Comparison of ENCODE assay signal across 1 cellular context in genomic region chr1:201170533-201171062, GRCh38.
TF ChIP-seq lines count a peak whose summit lies in the region.

No MANE protein-coding gene starts in this region.

TF ChIP-seq in HEK293, 187 proteins besides CTCF, POLR2A, EP300 and RAD21 (continued from another document and continues in another):
- TF ChIP-seq, protein P1, sequence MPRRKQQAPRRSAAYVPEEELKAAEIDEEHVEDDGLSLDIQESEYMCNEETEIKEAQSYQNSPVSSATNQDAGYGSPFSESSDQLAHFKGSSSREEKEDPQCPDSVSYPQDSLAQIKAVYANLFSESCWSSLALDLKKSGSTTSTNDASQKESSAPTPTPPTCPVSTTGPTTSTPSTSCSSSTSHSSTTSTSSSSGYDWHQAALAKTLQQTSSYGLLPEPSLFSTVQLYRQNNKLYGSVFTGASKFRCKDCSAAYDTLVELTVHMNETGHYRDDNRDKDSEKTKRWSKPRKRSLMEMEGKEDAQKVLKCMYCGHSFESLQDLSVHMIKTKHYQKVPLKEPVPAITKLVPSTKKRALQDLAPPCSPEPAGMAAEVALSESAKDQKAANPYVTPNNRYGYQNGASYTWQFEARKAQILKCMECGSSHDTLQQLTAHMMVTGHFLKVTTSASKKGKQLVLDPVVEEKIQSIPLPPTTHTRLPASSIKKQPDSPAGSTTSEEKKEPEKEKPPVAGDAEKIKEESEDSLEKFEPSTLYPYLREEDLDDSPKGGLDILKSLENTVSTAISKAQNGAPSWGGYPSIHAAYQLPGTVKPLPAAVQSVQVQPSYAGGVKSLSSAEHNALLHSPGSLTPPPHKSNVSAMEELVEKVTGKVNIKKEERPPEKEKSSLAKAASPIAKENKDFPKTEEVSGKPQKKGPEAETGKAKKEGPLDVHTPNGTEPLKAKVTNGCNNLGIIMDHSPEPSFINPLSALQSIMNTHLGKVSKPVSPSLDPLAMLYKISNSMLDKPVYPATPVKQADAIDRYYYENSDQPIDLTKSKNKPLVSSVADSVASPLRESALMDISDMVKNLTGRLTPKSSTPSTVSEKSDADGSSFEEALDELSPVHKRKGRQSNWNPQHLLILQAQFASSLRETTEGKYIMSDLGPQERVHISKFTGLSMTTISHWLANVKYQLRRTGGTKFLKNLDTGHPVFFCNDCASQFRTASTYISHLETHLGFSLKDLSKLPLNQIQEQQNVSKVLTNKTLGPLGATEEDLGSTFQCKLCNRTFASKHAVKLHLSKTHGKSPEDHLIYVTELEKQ (tag by site-specific recombination; IDR thresholded peaks at IDR 0.05; ENCODE audit: borderline replicate concordance): peak; percentile 12; the same call in 1 of the 2 replicates
- TF ChIP-seq FEZF1 (tag by site-specific recombination; IDR thresholded peaks at IDR 0.05) (peak; percentile 83), KLF16 (tag by site-specific recombination; IDR thresholded peaks at IDR 0.05) (no peak), ZNF274 (IDR thresholded peaks at IDR 0.05; ENCODE audit: low read length) (no peak), ZNF274 (tag by site-specific recombination; IDR thresholded peaks at IDR 0.05; ENCODE audit: borderline replicate concordance) (no peak), ZNF837 (tag by site-specific recombination; IDR thresholded peaks at IDR 0.05) (no peak), ZNF76 (tag by site-specific recombination; IDR thresholded peaks at IDR 0.05; ENCODE audit: borderline replicate concordance, low read depth) (no peak), ZNF596 (tag by site-specific recombination; IDR thresholded peaks at IDR 0.05) (no peak), KLF17 (tag by site-specific recombination; IDR thresholded peaks at IDR 0.05) (peak; percentile 84; the same call in 1 of the 2 replicates), ZNF354C (tag by site-specific recombination; IDR thresholded peaks at IDR 0.05; ENCODE audit: borderline replicate concordance, low read depth) (no peak), YY1 (tag by site-specific recombination; IDR thresholded peaks at IDR 0.05) (no peak), ZNF629 (tag by site-specific recombination; IDR thresholded peaks at IDR 0.05) (peak; percentile 70; the same call in 1 of the 2 replicates), KLF7 (tag by site-specific recombination; IDR thresholded peaks at IDR 0.05; ENCODE audit: borderline replicate concordance) (no peak), OVOL3 (tag by site-specific recombination; IDR thresholded peaks at IDR 0.05) (no peak), SETDB1 (IDR thresholded peaks at IDR 0.05; ENCODE audit: insufficient read length, low read length) (no peak), ZNF548 (tag by site-specific recombination; IDR thresholded peaks at IDR 0.05) (no peak), ZSCAN23 (tag by site-specific recombination; IDR thresholded peaks at IDR 0.05) (no peak), REPIN1 (tag by site-specific recombination; IDR thresholded peaks at IDR 0.05; ENCODE audit: low read depth) (no peak), ZFP3 (tag by site-specific recombination; IDR thresholded peaks at IDR 0.05; ENCODE audit: low read depth) (no peak), ZNF266 (tag by site-specific recombination; IDR thresholded peaks at IDR 0.05; ENCODE audit: low read depth) (no peak), ZNF239 (tag by site-specific recombination; IDR thresholded peaks at IDR 0.05) (no peak), ZNF324 (tag by site-specific recombination; IDR thresholded peaks at IDR 0.05) (no peak), ZNF2 (tag by site-specific recombination; IDR thresholded peaks at IDR 0.05) (no peak), ZNF707 (tag by site-specific recombination; IDR thresholded peaks at IDR 0.05) (no peak), ZNF423 (tag by site-specific recombination; IDR thresholded peaks at IDR 0.05) (0 out of 2 replicates have a peak, but pooled peaks have one; percentile 42), ZNF600 (tag by site-specific recombination; IDR thresholded peaks at IDR 0.05) (peak; percentile 87), ZSCAN16 (tag by site-specific recombination; IDR thresholded peaks at IDR 0.05) (no peak), ZNF660 (tag by site-specific recombination; IDR thresholded peaks at IDR 0.05) (no peak), ZNF521 (tag by site-specific recombination; IDR thresholded peaks at IDR 0.05) (no peak), ZNF416 (tag by site-specific recombination; IDR thresholded peaks at IDR 0.05) (no peak), SALL2 (tag by site-specific recombination; IDR thresholded peaks at IDR 0.05; ENCODE audit: borderline replicate concordance) (no peak), ZNF292 (tag by site-specific recombination; IDR thresholded peaks at IDR 0.05; ENCODE audit: borderline replicate concordance, low read depth) (no peak)
- TF ChIP-seq, protein P2, sequence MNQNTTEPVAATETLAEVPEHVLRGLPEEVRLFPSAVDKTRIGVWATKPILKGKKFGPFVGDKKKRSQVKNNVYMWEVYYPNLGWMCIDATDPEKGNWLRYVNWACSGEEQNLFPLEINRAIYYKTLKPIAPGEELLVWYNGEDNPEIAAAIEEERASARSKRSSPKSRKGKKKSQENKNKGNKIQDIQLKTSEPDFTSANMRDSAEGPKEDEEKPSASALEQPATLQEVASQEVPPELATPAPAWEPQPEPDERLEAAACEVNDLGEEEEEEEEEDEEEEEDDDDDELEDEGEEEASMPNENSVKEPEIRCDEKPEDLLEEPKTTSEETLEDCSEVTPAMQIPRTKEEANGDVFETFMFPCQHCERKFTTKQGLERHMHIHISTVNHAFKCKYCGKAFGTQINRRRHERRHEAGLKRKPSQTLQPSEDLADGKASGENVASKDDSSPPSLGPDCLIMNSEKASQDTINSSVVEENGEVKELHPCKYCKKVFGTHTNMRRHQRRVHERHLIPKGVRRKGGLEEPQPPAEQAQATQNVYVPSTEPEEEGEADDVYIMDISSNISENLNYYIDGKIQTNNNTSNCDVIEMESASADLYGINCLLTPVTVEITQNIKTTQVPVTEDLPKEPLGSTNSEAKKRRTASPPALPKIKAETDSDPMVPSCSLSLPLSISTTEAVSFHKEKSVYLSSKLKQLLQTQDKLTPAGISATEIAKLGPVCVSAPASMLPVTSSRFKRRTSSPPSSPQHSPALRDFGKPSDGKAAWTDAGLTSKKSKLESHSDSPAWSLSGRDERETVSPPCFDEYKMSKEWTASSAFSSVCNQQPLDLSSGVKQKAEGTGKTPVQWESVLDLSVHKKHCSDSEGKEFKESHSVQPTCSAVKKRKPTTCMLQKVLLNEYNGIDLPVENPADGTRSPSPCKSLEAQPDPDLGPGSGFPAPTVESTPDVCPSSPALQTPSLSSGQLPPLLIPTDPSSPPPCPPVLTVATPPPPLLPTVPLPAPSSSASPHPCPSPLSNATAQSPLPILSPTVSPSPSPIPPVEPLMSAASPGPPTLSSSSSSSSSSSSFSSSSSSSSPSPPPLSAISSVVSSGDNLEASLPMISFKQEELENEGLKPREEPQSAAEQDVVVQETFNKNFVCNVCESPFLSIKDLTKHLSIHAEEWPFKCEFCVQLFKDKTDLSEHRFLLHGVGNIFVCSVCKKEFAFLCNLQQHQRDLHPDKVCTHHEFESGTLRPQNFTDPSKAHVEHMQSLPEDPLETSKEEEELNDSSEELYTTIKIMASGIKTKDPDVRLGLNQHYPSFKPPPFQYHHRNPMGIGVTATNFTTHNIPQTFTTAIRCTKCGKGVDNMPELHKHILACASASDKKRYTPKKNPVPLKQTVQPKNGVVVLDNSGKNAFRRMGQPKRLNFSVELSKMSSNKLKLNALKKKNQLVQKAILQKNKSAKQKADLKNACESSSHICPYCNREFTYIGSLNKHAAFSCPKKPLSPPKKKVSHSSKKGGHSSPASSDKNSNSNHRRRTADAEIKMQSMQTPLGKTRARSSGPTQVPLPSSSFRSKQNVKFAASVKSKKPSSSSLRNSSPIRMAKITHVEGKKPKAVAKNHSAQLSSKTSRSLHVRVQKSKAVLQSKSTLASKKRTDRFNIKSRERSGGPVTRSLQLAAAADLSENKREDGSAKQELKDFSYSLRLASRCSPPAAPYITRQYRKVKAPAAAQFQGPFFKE (tag by site-specific recombination; IDR thresholded peaks at IDR 0.05; ENCODE audit: borderline replicate concordance): no peak
- TF ChIP-seq, protein P3, sequence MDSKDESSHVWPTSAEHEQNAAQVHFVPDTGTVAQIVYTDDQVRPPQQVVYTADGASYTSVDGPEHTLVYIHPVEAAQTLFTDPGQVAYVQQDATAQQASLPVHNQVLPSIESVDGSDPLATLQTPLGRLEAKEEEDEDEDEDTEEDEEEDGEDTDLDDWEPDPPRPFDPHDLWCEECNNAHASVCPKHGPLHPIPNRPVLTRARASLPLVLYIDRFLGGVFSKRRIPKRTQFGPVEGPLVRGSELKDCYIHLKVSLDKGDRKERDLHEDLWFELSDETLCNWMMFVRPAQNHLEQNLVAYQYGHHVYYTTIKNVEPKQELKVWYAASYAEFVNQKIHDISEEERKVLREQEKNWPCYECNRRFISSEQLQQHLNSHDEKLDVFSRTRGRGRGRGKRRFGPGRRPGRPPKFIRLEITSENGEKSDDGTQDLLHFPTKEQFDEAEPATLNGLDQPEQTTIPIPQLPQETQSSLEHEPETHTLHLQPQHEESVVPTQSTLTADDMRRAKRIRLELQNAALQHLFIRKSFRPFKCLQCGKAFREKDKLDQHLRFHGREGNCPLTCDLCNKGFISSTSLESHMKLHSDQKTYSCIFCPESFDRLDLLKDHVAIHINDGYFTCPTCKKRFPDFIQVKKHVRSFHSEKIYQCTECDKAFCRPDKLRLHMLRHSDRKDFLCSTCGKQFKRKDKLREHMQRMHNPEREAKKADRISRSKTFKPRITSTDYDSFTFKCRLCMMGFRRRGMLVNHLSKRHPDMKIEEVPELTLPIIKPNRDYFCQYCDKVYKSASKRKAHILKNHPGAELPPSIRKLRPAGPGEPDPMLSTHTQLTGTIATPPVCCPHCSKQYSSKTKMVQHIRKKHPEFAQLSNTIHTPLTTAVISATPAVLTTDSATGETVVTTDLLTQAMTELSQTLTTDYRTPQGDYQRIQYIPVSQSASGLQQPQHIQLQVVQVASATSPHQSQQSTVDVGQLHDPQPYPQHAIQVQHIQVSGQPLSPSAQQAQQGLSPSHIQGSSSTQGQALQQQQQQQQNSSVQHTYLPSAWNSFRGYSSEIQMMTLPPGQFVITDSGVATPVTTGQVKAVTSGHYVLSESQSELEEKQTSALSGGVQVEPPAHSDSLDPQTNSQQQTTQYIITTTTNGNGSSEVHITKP (tag by site-specific recombination; IDR thresholded peaks at IDR 0.05): peak; percentile 83
- TF ChIP-seq, protein P4, sequence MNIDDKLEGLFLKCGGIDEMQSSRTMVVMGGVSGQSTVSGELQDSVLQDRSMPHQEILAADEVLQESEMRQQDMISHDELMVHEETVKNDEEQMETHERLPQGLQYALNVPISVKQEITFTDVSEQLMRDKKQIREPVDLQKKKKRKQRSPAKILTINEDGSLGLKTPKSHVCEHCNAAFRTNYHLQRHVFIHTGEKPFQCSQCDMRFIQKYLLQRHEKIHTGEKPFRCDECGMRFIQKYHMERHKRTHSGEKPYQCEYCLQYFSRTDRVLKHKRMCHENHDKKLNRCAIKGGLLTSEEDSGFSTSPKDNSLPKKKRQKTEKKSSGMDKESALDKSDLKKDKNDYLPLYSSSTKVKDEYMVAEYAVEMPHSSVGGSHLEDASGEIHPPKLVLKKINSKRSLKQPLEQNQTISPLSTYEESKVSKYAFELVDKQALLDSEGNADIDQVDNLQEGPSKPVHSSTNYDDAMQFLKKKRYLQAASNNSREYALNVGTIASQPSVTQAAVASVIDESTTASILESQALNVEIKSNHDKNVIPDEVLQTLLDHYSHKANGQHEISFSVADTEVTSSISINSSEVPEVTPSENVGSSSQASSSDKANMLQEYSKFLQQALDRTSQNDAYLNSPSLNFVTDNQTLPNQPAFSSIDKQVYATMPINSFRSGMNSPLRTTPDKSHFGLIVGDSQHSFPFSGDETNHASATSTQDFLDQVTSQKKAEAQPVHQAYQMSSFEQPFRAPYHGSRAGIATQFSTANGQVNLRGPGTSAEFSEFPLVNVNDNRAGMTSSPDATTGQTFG (tag by site-specific recombination; IDR thresholded peaks at IDR 0.05; ENCODE audit: borderline replicate concordance): no peak
- TF ChIP-seq, protein P5, sequence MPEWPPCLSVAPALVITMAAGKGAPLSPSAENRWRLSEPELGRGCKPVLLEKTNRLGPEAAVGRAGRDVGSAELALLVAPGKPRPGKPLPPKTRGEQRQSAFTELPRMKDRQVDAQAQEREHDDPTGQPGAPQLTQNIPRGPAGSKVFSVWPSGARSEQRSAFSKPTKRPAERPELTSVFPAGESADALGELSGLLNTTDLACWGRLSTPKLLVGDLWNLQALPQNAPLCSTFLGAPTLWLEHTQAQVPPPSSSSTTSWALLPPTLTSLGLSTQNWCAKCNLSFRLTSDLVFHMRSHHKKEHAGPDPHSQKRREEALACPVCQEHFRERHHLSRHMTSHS (tag by site-specific recombination; IDR thresholded peaks at IDR 0.05): no peak
- TF ChIP-seq, protein P6, sequence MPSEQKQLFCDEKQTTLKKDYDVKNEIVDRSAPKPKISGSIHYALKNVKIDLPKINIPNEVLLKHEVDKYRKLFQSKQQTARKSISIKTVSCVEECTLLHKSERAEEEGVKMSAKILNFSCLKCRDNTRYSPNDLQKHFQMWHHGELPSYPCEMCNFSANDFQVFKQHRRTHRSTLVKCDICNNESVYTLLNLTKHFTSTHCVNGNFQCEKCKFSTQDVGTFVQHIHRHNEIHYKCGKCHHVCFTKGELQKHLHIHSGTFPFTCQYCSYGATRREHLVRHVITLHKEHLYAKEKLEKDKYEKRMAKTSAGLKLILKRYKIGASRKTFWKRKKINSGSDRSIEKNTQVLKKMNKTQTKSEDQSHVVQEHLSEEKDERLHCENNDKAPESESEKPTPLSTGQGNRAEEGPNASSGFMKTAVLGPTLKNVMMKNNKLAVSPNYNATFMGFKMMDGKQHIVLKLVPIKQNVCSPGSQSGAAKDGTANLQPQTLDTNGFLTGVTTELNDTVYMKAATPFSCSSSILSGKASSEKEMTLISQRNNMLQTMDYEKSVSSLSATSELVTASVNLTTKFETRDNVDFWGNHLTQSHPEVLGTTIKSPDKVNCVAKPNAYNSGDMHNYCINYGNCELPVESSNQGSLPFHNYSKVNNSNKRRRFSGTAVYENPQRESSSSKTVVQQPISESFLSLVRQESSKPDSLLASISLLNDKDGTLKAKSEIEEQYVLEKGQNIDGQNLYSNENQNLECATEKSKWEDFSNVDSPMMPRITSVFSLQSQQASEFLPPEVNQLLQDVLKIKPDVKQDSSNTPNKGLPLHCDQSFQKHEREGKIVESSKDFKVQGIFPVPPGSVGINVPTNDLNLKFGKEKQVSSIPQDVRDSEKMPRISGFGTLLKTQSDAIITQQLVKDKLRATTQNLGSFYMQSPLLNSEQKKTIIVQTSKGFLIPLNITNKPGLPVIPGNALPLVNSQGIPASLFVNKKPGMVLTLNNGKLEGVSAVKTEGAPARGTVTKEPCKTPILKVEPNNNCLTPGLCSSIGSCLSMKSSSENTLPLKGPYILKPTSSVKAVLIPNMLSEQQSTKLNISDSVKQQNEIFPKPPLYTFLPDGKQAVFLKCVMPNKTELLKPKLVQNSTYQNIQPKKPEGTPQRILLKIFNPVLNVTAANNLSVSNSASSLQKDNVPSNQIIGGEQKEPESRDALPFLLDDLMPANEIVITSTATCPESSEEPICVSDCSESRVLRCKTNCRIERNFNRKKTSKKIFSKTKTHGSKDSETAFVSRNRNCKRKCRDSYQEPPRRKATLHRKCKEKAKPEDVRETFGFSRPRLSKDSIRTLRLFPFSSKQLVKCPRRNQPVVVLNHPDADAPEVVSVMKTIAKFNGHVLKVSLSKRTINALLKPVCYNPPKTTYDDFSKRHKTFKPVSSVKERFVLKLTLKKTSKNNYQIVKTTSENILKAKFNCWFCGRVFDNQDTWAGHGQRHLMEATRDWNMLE (tag by site-specific recombination; conservative IDR thresholded peaks at IDR 0.05; ENCODE audit: low read depth): no peak
